1 cellular context compared by ENCODE assay signal in the genomic region with DNA sequence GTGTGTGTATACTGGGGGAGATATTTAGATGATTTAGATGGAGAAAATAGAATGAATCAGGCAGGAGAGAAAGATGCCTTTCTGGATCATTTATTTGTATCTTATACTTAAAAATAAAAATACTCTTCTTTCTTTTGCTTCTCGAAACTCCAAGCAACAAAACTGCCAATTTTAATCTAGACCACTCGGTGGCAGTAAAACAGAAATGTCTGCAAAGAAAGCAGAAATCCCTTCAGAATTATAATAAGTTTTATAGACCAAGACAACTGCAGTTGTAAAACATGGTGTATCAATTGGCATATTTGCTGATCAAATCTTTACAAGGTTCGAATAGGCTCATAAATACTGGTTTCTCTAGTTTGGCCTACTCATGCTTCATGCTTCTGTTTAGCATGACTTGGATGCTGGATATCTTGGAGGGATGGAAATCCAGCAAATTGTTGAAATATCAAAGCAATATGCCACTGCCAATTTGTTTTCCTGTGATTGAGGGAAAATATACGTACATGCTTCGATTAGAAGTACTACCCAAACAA.
TF ChIP-seq lines count a peak whose summit lies in the region.

No MANE protein-coding gene starts in this region.

TF ChIP-seq in HCT116, 20 proteins besides CTCF, POLR2A, EP300 and RAD21 (continued from another document):
- TF ChIP-seq MAX (IDR thresholded peaks at IDR 0.05), result no peak
